In the genomic region with DNA sequence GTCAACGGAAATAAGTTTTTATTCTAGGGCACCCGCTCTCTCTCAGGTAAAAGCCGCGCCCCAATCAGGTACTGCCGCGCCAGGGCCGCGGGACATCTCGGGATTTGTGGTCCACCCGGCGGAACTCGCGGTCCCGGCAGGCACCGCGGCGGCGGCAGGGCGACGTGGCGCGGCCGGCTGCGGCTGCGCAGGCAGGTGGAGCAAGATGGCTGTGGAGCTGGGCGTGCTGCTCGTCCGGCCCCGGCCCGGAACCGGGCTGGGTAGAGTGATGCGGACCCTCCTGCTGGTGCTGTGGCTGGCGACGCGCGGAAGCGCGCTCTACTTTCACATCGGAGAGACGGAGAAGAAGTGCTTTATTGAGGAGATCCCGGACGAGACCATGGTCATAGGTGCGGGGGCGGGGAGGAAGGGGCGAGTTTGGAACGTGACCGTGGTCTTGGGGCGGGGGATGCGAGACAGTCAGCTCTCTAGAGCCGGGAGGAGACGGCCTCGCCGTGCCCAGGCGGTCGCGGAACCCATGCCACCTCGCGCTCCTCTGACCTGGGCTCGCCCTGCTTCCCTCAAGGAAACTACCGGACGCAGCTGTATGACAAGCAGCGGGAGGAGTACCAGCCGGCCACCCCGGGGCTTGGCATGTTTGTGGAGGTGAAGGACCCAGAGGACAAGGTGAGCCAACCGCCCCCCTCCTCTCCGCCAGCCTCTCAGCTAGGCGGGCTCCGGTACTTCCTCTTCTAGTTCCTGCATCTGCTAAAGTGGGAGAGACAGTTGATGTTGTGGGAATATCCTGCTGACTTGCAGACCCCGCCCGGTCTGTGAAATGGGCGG, we compare ENCODE assay signal across 1 cellular context.
TF ChIP-seq lines count a peak whose summit lies in the region.

A gene (plus strand): TSS at position 194 of the 825 bp plus-strand sequence. CDS start 12 bp downstream, at position 206.

TF ChIP-seq in K562, 482 proteins besides CTCF, POLR2A, EP300 and RAD21 (continued from another document and continues in another):
- TF ChIP-seq, protein P1, sequence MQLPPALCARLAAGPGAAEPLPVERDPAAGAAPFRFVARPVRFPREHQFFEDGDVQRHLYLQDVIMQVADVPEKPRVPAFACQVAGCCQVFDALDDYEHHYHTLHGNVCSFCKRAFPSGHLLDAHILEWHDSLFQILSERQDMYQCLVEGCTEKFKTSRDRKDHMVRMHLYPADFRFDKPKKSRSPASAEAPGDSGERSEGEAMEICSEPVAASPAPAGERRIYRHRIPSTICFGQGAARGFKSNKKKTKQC (CRISPR knock-in tag; IDR thresholded peaks at IDR 0.05): peak; percentile 65
- TF ChIP-seq ZFP36 (IDR thresholded peaks at IDR 0.05; ENCODE audit: low read depth, low read length, partially characterized antibody) (no peak), TARDBP (IDR thresholded peaks at IDR 0.05) (no peak), KLF16 (IDR thresholded peaks at IDR 0.05) (no peak), PHB (CRISPR knock-in tag; IDR thresholded peaks at IDR 0.05) (peak; percentile 30; the same call in 1 of the 2 replicates), CBX3 (IDR thresholded peaks at IDR 0.05; ENCODE audit: borderline replicate concordance in 1 of 2, low read length in 2 of 2) (no peak), ZNF121 (CRISPR knock-in tag; conservative IDR thresholded peaks at IDR 0.05) (no peak), KLF13 (tag; IDR thresholded peaks at IDR 0.05; ENCODE audit: borderline replicate concordance, low read depth) (no peak), HNRNPK (IDR thresholded peaks at IDR 0.05; ENCODE audit: low read depth, low read length, poor library complexity, severe bottlenecking) (no peak), CC2D1A (IDR thresholded peaks at IDR 0.05) (no peak), C11orf30 (IDR thresholded peaks at IDR 0.05; ENCODE audit: low read depth) (peak; percentile 9), NFIX (CRISPR knock-in tag; IDR thresholded peaks at IDR 0.05; ENCODE audit: low read depth) (no peak), ZNF263 (CRISPR knock-in tag; IDR thresholded peaks at IDR 0.05; ENCODE audit: borderline replicate concordance) (peak; percentile 37; the same call in 1 of the 2 replicates), MIER1 (IDR thresholded peaks at IDR 0.05; ENCODE audit: low read depth) (no peak), U2AF2 (optimal IDR thresholded peaks at IDR 0.05; ENCODE audit: low read depth, low read length) (no peak), HMG20B (CRISPR knock-in tag; IDR thresholded peaks at IDR 0.05) (no peak), ZNF140 (CRISPR knock-in tag; IDR thresholded peaks at IDR 0.05) (no peak), ZBTB7A (IDR thresholded peaks at IDR 0.05; ENCODE audit: borderline replicate concordance, control insufficient read depth, low read depth, low read length) (peak; percentile 42; the same call in 1 of the 2 replicates), ZNF717 (CRISPR knock-in tag; IDR thresholded peaks at IDR 0.05) (no peak), PTTG1 (tag; IDR thresholded peaks at IDR 0.05; ENCODE audit: low read depth) (no peak), SNRNP70 (optimal IDR thresholded peaks at IDR 0.05; ENCODE audit: low read depth, low read length) (no peak), LCOR (CRISPR knock-in tag; IDR thresholded peaks at IDR 0.05) (no peak), RFX5 (IDR thresholded peaks at IDR 0.05; ENCODE audit: low read depth, low read length) (0 out of 2 replicates have a peak, but pooled peaks have one; percentile 8), RHOXF2B (CRISPR knock-in tag; conservative IDR thresholded peaks at IDR 0.05) (no peak), PHF8 (IDR thresholded peaks at IDR 0.05; ENCODE audit: borderline replicate concordance, low read length) (peak; percentile 96), EP400 (IDR thresholded peaks at IDR 0.05) (peak; percentile 92), ARHGAP35 (IDR thresholded peaks at IDR 0.05; ENCODE audit: partially characterized antibody) (no peak), HNRNPUL1 (IDR thresholded peaks at IDR 0.05; ENCODE audit: low read length) (no peak), RNF2 (IDR thresholded peaks at IDR 0.05) (no peak), TBL1XR1 (IDR thresholded peaks at IDR 0.05; ENCODE audit: low read length in 2 of 2) (no peak; a peak in 1 of 4 replicates), MTA2 (IDR thresholded peaks at IDR 0.05; ENCODE audit: low read depth) (no peak), ARID2 (IDR thresholded peaks at IDR 0.05) (no peak), TOE1 (IDR thresholded peaks at IDR 0.05; ENCODE audit: borderline replicate concordance) (no peak), TOE1 (CRISPR knock-in tag; IDR thresholded peaks at IDR 0.05; ENCODE audit: borderline replicate concordance, low read depth) (no peak)
- TF ChIP-seq, protein P2, sequence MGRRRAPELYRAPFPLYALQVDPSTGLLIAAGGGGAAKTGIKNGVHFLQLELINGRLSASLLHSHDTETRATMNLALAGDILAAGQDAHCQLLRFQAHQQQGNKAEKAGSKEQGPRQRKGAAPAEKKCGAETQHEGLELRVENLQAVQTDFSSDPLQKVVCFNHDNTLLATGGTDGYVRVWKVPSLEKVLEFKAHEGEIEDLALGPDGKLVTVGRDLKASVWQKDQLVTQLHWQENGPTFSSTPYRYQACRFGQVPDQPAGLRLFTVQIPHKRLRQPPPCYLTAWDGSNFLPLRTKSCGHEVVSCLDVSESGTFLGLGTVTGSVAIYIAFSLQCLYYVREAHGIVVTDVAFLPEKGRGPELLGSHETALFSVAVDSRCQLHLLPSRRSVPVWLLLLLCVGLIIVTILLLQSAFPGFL (CRISPR knock-in tag; IDR thresholded peaks at IDR 0.05): no peak
- TF ChIP-seq, protein P3, sequence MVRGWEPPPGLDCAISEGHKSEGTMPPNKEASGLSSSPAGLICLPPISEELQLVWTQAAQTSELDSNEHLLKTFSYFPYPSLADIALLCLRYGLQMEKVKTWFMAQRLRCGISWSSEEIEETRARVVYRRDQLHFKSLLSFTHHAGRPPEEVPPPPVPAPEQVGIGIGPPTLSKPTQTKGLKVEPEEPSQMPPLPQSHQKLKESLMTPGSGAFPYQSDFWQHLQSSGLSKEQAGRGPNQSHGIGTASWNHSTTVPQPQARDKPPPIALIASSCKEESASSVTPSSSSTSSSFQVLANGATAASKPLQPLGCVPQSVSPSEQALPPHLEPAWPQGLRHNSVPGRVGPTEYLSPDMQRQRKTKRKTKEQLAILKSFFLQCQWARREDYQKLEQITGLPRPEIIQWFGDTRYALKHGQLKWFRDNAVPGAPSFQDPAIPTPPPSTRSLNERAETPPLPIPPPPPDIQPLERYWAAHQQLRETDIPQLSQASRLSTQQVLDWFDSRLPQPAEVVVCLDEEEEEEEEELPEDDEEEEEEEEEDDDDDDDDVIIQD (CRISPR knock-in tag; IDR thresholded peaks at IDR 0.05): no peak
- TF ChIP-seq, protein P4, sequence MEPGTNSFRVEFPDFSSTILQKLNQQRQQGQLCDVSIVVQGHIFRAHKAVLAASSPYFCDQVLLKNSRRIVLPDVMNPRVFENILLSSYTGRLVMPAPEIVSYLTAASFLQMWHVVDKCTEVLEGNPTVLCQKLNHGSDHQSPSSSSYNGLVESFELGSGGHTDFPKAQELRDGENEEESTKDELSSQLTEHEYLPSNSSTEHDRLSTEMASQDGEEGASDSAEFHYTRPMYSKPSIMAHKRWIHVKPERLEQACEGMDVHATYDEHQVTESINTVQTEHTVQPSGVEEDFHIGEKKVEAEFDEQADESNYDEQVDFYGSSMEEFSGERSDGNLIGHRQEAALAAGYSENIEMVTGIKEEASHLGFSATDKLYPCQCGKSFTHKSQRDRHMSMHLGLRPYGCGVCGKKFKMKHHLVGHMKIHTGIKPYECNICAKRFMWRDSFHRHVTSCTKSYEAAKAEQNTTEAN (CRISPR knock-in tag; IDR thresholded peaks at IDR 0.05): no peak
- TF ChIP-seq, protein P5, sequence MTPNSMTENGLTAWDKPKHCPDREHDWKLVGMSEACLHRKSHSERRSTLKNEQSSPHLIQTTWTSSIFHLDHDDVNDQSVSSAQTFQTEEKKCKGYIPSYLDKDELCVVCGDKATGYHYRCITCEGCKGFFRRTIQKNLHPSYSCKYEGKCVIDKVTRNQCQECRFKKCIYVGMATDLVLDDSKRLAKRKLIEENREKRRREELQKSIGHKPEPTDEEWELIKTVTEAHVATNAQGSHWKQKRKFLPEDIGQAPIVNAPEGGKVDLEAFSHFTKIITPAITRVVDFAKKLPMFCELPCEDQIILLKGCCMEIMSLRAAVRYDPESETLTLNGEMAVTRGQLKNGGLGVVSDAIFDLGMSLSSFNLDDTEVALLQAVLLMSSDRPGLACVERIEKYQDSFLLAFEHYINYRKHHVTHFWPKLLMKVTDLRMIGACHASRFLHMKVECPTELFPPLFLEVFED (CRISPR knock-in tag; conservative IDR thresholded peaks at IDR 0.05): no peak
- TF ChIP-seq, protein P6, sequence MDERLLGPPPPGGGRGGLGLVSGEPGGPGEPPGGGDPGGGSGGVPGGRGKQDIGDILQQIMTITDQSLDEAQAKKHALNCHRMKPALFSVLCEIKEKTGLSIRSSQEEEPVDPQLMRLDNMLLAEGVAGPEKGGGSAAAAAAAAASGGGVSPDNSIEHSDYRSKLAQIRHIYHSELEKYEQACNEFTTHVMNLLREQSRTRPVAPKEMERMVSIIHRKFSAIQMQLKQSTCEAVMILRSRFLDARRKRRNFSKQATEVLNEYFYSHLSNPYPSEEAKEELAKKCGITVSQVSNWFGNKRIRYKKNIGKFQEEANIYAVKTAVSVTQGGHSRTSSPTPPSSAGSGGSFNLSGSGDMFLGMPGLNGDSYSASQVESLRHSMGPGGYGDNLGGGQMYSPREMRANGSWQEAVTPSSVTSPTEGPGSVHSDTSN (CRISPR knock-in tag; IDR thresholded peaks at IDR 0.05; ENCODE audit: low read depth): no peak
- TF ChIP-seq, protein P6 (tag; conservative IDR thresholded peaks at IDR 0.05; ENCODE audit: low read depth): no peak
- TF ChIP-seq, protein P7, sequence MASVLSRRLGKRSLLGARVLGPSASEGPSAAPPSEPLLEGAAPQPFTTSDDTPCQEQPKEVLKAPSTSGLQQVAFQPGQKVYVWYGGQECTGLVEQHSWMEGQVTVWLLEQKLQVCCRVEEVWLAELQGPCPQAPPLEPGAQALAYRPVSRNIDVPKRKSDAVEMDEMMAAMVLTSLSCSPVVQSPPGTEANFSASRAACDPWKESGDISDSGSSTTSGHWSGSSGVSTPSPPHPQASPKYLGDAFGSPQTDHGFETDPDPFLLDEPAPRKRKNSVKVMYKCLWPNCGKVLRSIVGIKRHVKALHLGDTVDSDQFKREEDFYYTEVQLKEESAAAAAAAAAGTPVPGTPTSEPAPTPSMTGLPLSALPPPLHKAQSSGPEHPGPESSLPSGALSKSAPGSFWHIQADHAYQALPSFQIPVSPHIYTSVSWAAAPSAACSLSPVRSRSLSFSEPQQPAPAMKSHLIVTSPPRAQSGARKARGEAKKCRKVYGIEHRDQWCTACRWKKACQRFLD (CRISPR knock-in tag; IDR thresholded peaks at IDR 0.05): no peak
- TF ChIP-seq, protein P8, sequence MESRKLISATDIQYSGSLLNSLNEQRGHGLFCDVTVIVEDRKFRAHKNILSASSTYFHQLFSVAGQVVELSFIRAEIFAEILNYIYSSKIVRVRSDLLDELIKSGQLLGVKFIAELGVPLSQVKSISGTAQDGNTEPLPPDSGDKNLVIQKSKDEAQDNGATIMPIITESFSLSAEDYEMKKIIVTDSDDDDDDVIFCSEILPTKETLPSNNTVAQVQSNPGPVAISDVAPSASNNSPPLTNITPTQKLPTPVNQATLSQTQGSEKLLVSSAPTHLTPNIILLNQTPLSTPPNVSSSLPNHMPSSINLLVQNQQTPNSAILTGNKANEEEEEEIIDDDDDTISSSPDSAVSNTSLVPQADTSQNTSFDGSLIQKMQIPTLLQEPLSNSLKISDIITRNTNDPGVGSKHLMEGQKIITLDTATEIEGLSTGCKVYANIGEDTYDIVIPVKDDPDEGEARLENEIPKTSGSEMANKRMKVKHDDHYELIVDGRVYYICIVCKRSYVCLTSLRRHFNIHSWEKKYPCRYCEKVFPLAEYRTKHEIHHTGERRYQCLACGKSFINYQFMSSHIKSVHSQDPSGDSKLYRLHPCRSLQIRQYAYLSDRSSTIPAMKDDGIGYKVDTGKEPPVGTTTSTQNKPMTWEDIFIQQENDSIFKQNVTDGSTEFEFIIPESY (CRISPR knock-in tag; IDR thresholded peaks at IDR 0.05): no peak
- TF ChIP-seq, protein P9, sequence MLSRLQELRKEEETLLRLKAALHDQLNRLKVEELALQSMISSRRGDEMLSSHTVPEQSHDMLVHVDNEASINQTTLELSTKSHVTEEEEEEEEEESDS (CRISPR knock-in tag; IDR thresholded peaks at IDR 0.05): no peak
- TF ChIP-seq, protein P10, sequence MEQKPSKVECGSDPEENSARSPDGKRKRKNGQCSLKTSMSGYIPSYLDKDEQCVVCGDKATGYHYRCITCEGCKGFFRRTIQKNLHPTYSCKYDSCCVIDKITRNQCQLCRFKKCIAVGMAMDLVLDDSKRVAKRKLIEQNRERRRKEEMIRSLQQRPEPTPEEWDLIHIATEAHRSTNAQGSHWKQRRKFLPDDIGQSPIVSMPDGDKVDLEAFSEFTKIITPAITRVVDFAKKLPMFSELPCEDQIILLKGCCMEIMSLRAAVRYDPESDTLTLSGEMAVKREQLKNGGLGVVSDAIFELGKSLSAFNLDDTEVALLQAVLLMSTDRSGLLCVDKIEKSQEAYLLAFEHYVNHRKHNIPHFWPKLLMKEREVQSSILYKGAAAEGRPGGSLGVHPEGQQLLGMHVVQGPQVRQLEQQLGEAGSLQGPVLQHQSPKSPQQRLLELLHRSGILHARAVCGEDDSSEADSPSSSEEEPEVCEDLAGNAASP (IDR thresholded peaks at IDR 0.05): no peak
- TF ChIP-seq, protein P11, sequence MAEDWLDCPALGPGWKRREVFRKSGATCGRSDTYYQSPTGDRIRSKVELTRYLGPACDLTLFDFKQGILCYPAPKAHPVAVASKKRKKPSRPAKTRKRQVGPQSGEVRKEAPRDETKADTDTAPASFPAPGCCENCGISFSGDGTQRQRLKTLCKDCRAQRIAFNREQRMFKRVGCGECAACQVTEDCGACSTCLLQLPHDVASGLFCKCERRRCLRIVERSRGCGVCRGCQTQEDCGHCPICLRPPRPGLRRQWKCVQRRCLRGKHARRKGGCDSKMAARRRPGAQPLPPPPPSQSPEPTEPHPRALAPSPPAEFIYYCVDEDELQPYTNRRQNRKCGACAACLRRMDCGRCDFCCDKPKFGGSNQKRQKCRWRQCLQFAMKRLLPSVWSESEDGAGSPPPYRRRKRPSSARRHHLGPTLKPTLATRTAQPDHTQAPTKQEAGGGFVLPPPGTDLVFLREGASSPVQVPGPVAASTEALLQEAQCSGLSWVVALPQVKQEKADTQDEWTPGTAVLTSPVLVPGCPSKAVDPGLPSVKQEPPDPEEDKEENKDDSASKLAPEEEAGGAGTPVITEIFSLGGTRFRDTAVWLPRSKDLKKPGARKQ (CRISPR knock-in tag; IDR thresholded peaks at IDR 0.05): no peak
